In genomic region chr7:122803323-122803722, GRCh38 we compare ENCODE assay signal across 8 cellular contexts.
DNase-seq lines count a peak whose midpoint lies in the region; ATAC-seq and TF ChIP-seq lines count a peak whose summit lies in the region.

No MANE protein-coding gene starts in this region.

- no peaks in the 10 kb centered on the region for H3K9me3 ChIP-seq in endodermal cell (ENCODE audit: control insufficient read depth, low read length)
- H3K9me3 ChIP-seq in suprapubic skin, result no peaks in the 10 kb centered on the region

- H3K27me3 Mint-ChIP-seq in endodermal cell (ENCODE audit: insufficient read depth), result no peaks in the 10 kb centered on the region
- H3K27me3 Mint-ChIP-seq in neural crest cell (ENCODE audit: low read depth), result no peaks in the 10 kb centered on the region
- H3K27me3 Mint-ChIP-seq in natural killer cell treated with Interleukin-12 subunit alpha and Interleukin-12 subunit beta and Interleukin-15 and Interleukin-18, amount 100 ng/mL, for 72 hours, result no peaks in the 10 kb centered on the region

- peak; percentile 39; the same call in 1 of the 2 replicates for TF ChIP-seq CTCF in GM12874 (IDR thresholded peaks at IDR 0.05; ENCODE audit: insufficient read depth, low read depth, low read length)
- peak; percentile 81 for TF ChIP-seq CTCF in endodermal cell (conservative IDR thresholded peaks at IDR 0.05)
- TF ChIP-seq CTCF in neural crest cell (conservative IDR thresholded peaks at IDR 0.05), result peak; percentile 58
- TF ChIP-seq CTCF in suprapubic skin (IDR thresholded peaks at IDR 0.05), result no peak

- H3K27ac Mint-ChIP-seq in endodermal cell (peak overlapping the region; percentile 57), neural crest cell (ENCODE audit: unreplicated experiment) (peak overlapping the region; percentile 19)
- H3K27ac Mint-ChIP-seq in natural killer cell treated with Interleukin-12 subunit alpha and Interleukin-12 subunit beta and Interleukin-15 and Interleukin-18, amount 100 ng/mL, for 72 hours, result no peak overlapping the region

- peak; percentile 2 for DNase-seq in NCI-H1105 (lab: John Stamatoyannopoulos, UW)
- peak; percentile 54 for DNase-seq in endodermal cell
- DNase-seq in neural crest cell (ENCODE audit: low read depth, low spot score), result peak; percentile 1
- no peak for DNase-seq in suprapubic skin (ENCODE audit: low spot score in 2 of 2)
- no peak for DNase-seq in HUDEP-2 (lab: John Stamatoyannopoulos, UW; ENCODE audit: unreplicated experiment in 76 of 76)
- no peak for DNase-seq in natural killer cell treated with Interleukin-12 subunit alpha and Interleukin-12 subunit beta and Interleukin-15 and Interleukin-18, amount 100 ng/mL, for 72 hours (ENCODE audit: low spot score)

- no peak for ATAC-seq in GM21528 (IDR thresholded peaks at IDR 0.05; ENCODE audit: low FRiP score, unreplicated experiment)
- ATAC-seq in natural killer cell treated with Interleukin-12 subunit alpha and Interleukin-12 subunit beta and Interleukin-15 and Interleukin-18, amount 100 ng/mL, for 72 hours, result no peak

- H3K4me1 ChIP-seq in endodermal cell (ENCODE audit: control insufficient read depth, insufficient read depth, low read length) (no peaks in the 10 kb centered on the region), suprapubic skin (no peaks in the 10 kb centered on the region)

- H3K4me1 Mint-ChIP-seq in endodermal cell, result peaks cover 18% of the 10 kb centered on the region
- peaks cover 12% of the 10 kb centered on the region for H3K4me1 Mint-ChIP-seq in neural crest cell
- H3K4me1 Mint-ChIP-seq in natural killer cell treated with Interleukin-12 subunit alpha and Interleukin-12 subunit beta and Interleukin-15 and Interleukin-18, amount 100 ng/mL, for 72 hours (ENCODE audit: low read depth in 2 of 2), result no peaks in the 10 kb centered on the region

- no peaks in the 10 kb centered on the region for H3K27me3 ChIP-seq in endodermal cell (ENCODE audit: control insufficient read depth, insufficient read depth, low read length, poor library complexity, severe bottlenecking)
- no peaks in the 10 kb centered on the region for H3K27me3 ChIP-seq in suprapubic skin

- H3K36me3 ChIP-seq in endodermal cell (ENCODE audit: control insufficient read depth, insufficient read depth, low read length), result no peaks in the 10 kb centered on the region
- H3K36me3 ChIP-seq in suprapubic skin, result no peaks in the 10 kb centered on the region

- TF ChIP-seq POLR2A in suprapubic skin (IDR thresholded peaks at IDR 0.05), result no peak

- no peak overlapping the region for H3K4me3 Mint-ChIP-seq in endodermal cell
- H3K4me3 Mint-ChIP-seq in neural crest cell, result no peak overlapping the region
- H3K4me3 Mint-ChIP-seq in natural killer cell treated with Interleukin-12 subunit alpha and Interleukin-12 subunit beta and Interleukin-15 and Interleukin-18, amount 100 ng/mL, for 72 hours, result no peak overlapping the region

- H3K4me3 ChIP-seq in endodermal cell (ENCODE audit: low read length), result no peak overlapping the region
- no peak overlapping the region for H3K4me3 ChIP-seq in suprapubic skin

- no peak for TF ChIP-seq EP300 in suprapubic skin (IDR thresholded peaks at IDR 0.05)

- H3K27ac ChIP-seq in endodermal cell (ENCODE audit: low read depth, low read length), result no peak overlapping the region
- no peak overlapping the region for H3K27ac ChIP-seq in suprapubic skin

- 43 to 45% methylated on average over 1 to 2 of the region's 2 CpGs for WGBS in endodermal cell (ENCODE audit: insufficient coverage in 1 of 2, insufficient read length in 1 of 2), 2 experiments
- WGBS in suprapubic skin, result 34% methylated on average over 2 of the region's 2 CpGs

- H3K9ac ChIP-seq in endodermal cell (ENCODE audit: extremely low read depth, low read length, poor library complexity, severe bottlenecking), result no peak overlapping the region

- H3K9me3 Mint-ChIP-seq in endodermal cell (no peaks in the 10 kb centered on the region), neural crest cell (no peaks in the 10 kb centered on the region)
- peaks cover 4% of the 10 kb centered on the region for H3K9me3 Mint-ChIP-seq in natural killer cell treated with Interleukin-12 subunit alpha and Interleukin-12 subunit beta and Interleukin-15 and Interleukin-18, amount 100 ng/mL, for 72 hours

- H3K36me3 Mint-ChIP-seq in endodermal cell (ENCODE audit: low read depth), result no peaks in the 10 kb centered on the region
- H3K36me3 Mint-ChIP-seq in neural crest cell (ENCODE audit: low read depth), result no peaks in the 10 kb centered on the region
- H3K36me3 Mint-ChIP-seq in natural killer cell treated with Interleukin-12 subunit alpha and Interleukin-12 subunit beta and Interleukin-15 and Interleukin-18, amount 100 ng/mL, for 72 hours, result no peaks in the 10 kb centered on the region

Comparison
In these comparisons a context has a peak if more than half of its experiments do, and no peak if none do; other contexts are left out.
1. CTCF ChIP-seq: peak in GM12874 (single experiment), endodermal cell (single experiment) and neural crest cell (single experiment); none in suprapubic skin (0 of 2).
2. DNase-seq: peak in NCI-H1105 (single experiment), endodermal cell (single experiment) and neural crest cell (single experiment); none in suprapubic skin (0 of 2), HUDEP-2 (0 of 76) and natural killer cell treated with Interleukin-12 subunit alpha and Interleukin-12 subunit beta and Interleukin-15 and Interleukin-18, amount 100 ng/mL, for 72 hours (single experiment).
3. H3K27ac Mint-ChIP-seq: peak in endodermal cell (single experiment) and neural crest cell (single experiment); none in natural killer cell treated with Interleukin-12 subunit alpha and Interleukin-12 subunit beta and Interleukin-15 and Interleukin-18, amount 100 ng/mL, for 72 hours (0 of 2).